Comparison of ENCODE assay signal across 1 cellular context in genomic region chr2:223957092-223957851, GRCh38.
TF ChIP-seq lines count a peak whose summit lies in the region.

Gene MRPL44 (plus strand): TSS chr2:223957463. CDS start chr2:223957473, 10 bp downstream.

TF ChIP-seq in HEK293, 187 proteins besides CTCF, POLR2A, EP300 and RAD21 (continued from another document):
- peak; percentile 99 for TF ChIP-seq ZNF391 (tag by site-specific recombination; IDR thresholded peaks at IDR 0.05; ENCODE audit: borderline replicate concordance, low read depth)
- peak; percentile 99 for TF ChIP-seq ZSCAN5A (tag by site-specific recombination; IDR thresholded peaks at IDR 0.05)
- TF ChIP-seq, protein P1, sequence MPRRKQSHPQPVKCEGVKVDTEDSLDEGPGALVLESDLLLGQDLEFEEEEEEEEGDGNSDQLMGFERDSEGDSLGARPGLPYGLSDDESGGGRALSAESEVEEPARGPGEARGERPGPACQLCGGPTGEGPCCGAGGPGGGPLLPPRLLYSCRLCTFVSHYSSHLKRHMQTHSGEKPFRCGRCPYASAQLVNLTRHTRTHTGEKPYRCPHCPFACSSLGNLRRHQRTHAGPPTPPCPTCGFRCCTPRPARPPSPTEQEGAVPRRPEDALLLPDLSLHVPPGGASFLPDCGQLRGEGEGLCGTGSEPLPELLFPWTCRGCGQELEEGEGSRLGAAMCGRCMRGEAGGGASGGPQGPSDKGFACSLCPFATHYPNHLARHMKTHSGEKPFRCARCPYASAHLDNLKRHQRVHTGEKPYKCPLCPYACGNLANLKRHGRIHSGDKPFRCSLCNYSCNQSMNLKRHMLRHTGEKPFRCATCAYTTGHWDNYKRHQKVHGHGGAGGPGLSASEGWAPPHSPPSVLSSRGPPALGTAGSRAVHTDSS (tag by site-specific recombination; IDR thresholded peaks at IDR 0.05), result peak; percentile 40; the same call in 1 of the 2 replicates
- peak; percentile 94 for TF ChIP-seq ZNF561 (tag by site-specific recombination; IDR thresholded peaks at IDR 0.05; ENCODE audit: borderline replicate concordance)
